ENCODE assay signal across 11 cellular contexts in genomic region chr18:57631697-57632096, GRCh38. TPM values are rescaled to one million over a fixed set of nuclear protein-coding genes. Genes with fewer than 3 reads are reported as not detected.
A peak's percentile ranks its signal among the peaks of the same experiment; 100 is the strongest.
DNase-seq lines count a peak whose midpoint lies in the region; ATAC-seq and TF ChIP-seq lines count a peak whose summit lies in the region.
"Had no signal": no experiment of that assay in that cellular context is flagged by ENCODE, and none has a peak within 500 bp of the region (broad histone marks: within the 10 kb centered on the region; RNA-seq: fewer than 3 reads in every experiment).

No MANE protein-coding gene starts in this region.

- H3K9me3 Mint-ChIP-seq in activated CD4-positive, alpha-beta T cell treated with anti-CD3 and anti-CD28 coated beads, Interleukin-2, amount 10 ng/mL, durations not matched to agents 7 days and 5 days, result no peaks in the 10 kb centered on the region
- no peaks in the 10 kb centered on the region for H3K9me3 Mint-ChIP-seq in activated naive CD8-positive, alpha-beta T cell treated with anti-CD3 and anti-CD28 coated beads for 36 hours

- peaks cover 19% of the 10 kb centered on the region for H3K4me1 Mint-ChIP-seq in activated CD4-positive, alpha-beta T cell treated with anti-CD3 and anti-CD28 coated beads, Interleukin-2, amount 10 ng/mL, durations not matched to agents 7 days and 5 days
- H3K4me1 Mint-ChIP-seq in activated naive CD8-positive, alpha-beta T cell treated with anti-CD3 and anti-CD28 coated beads for 36 hours, result peaks cover 25% of the 10 kb centered on the region

- no peaks in the 10 kb centered on the region for H3K27me3 ChIP-seq in osteoblast (ENCODE audit: insufficient read depth, low read length)
- H3K27me3 ChIP-seq: right lobe of liver, tibial nerve had no signal

- peaks cover 8% of the 10 kb centered on the region for H3K36me3 Mint-ChIP-seq in activated CD4-positive, alpha-beta T cell treated with anti-CD3 and anti-CD28 coated beads, Interleukin-2, amount 10 ng/mL, durations not matched to agents 7 days and 5 days (ENCODE audit: low read depth)
- peaks cover 8% of the 10 kb centered on the region for H3K36me3 Mint-ChIP-seq in activated naive CD8-positive, alpha-beta T cell treated with anti-CD3 and anti-CD28 coated beads for 36 hours

- no peaks in the 10 kb centered on the region for H4K20me1 ChIP-seq in osteoblast (ENCODE audit: insufficient read depth, low read length)

- H3K36me3 ChIP-seq in osteoblast (ENCODE audit: insufficient read depth, low read length), result no peaks in the 10 kb centered on the region
- H3K36me3 ChIP-seq: right lobe of liver, tibial nerve had no signal

- ATAC-seq in GM21381 (IDR thresholded peaks at IDR 0.05; ENCODE audit: unreplicated experiment), result peak; percentile 6
- no peak for ATAC-seq in HG03521 (IDR thresholded peaks at IDR 0.05; ENCODE audit: unreplicated experiment)

- TF ChIP-seq CTCF in osteoblast (IDR thresholded peaks at IDR 0.05; ENCODE audit: extremely low read depth, low read depth, low read length), result no peak

- H3K4me1 ChIP-seq in osteoblast (ENCODE audit: insufficient read depth, low read length), result peaks cover 18% of the 10 kb centered on the region

- POLR2A ChIA-PET in activated CD4-positive, alpha-beta T cell treated with anti-CD3 and anti-CD28 coated beads, Interleukin-2, amount 10 ng/mL, durations not matched to agents 7 days and 5 days (lab: Charles Lee), result interaction anchor here (1.2 kb wide), 1 partner anchor 10 kb away, joined by 5 read pairs; the partner anchor contains the start of gene NARS1

- no peak for DNase-seq in activated CD4-positive, alpha-beta T cell treated with anti-CD3 and anti-CD28 coated beads, Interleukin-2, amount 10 ng/mL, durations not matched to agents 7 days and 5 days
- no peak for DNase-seq in activated CD4-positive, alpha-beta T cell treated with anti-CD3 and anti-CD28 coated beads, Interleukin-2, amount 50 U/mL, for 1 hour
- DNase-seq in activated naive CD8-positive, alpha-beta T cell treated with anti-CD3 and anti-CD28 coated beads for 36 hours, result no peak
- no peak for DNase-seq in osteoblast (ENCODE audit: insufficient read length, low spot score, missing footprints)
- no peak for DNase-seq in kidney glomerular epithelial cell (lab: John Stamatoyannopoulos, UW)
- no peak for DNase-seq in NCI-H526 treated with DMSO at 0.1 percent for 48 hours (lab: John Stamatoyannopoulos, UW)
- DNase-seq: NCI-H526, right lobe of liver had no signal

- no peak overlapping the region for H3K27ac Mint-ChIP-seq in activated CD4-positive, alpha-beta T cell treated with anti-CD3 and anti-CD28 coated beads, Interleukin-2, amount 10 ng/mL, durations not matched to agents 7 days and 5 days
- H3K27ac Mint-ChIP-seq in activated naive CD8-positive, alpha-beta T cell treated with anti-CD3 and anti-CD28 coated beads for 36 hours, result no peak overlapping the region

- H3K4me3 ChIP-seq in osteoblast (ENCODE audit: insufficient read depth, low read length), result no peak overlapping the region

- no peaks in the 10 kb centered on the region for H3K79me2 ChIP-seq in osteoblast (ENCODE audit: insufficient read depth, low read length)

- no peaks in the 10 kb centered on the region for H3K9me3 ChIP-seq in osteoblast (ENCODE audit: low read depth, low read length)
- H3K9me3 ChIP-seq: right lobe of liver, tibial nerve had no signal

- CTCF ChIA-PET in activated CD4-positive, alpha-beta T cell treated with anti-CD3 and anti-CD28 coated beads, Interleukin-2, amount 10 ng/mL, durations not matched to agents 7 days and 5 days (lab: Charles Lee), result interaction anchor here (0.9 kb wide), 1 partner anchor 182 kb away, joined by 3 read pairs; no protein-coding TSS in a partner anchor

- H3K27ac ChIP-seq in osteoblast (ENCODE audit: low read depth, low read length), result no peak overlapping the region
- H3K27ac ChIP-seq: right lobe of liver had no signal

- H3K4me2 ChIP-seq in osteoblast (ENCODE audit: insufficient read depth, low read length), result peak overlapping the region; percentile 87

- H3K27me3 Mint-ChIP-seq in activated CD4-positive, alpha-beta T cell treated with anti-CD3 and anti-CD28 coated beads, Interleukin-2, amount 10 ng/mL, durations not matched to agents 7 days and 5 days, result no peaks in the 10 kb centered on the region
- H3K27me3 Mint-ChIP-seq in activated naive CD8-positive, alpha-beta T cell treated with anti-CD3 and anti-CD28 coated beads for 36 hours, result no peaks in the 10 kb centered on the region

- peak overlapping the region; percentile 98 for H3K4me3 Mint-ChIP-seq in activated CD4-positive, alpha-beta T cell treated with anti-CD3 and anti-CD28 coated beads, Interleukin-2, amount 10 ng/mL, durations not matched to agents 7 days and 5 days
- H3K4me3 Mint-ChIP-seq in activated naive CD8-positive, alpha-beta T cell treated with anti-CD3 and anti-CD28 coated beads for 36 hours, result peak overlapping the region; percentile 29

- no peak overlapping the region for H2AFZ ChIP-seq in osteoblast (ENCODE audit: low read length)

RNA-seq across cellular contexts. Expression of gene NARS1, which starts 10.1 kb away (rescaled TPM):
- 10 to 100 TPM; 71.7 to 84.7 TPM for total RNA-seq in activated CD4-positive, alpha-beta T cell treated with anti-CD3 and anti-CD28 coated beads, Interleukin-2, amount 10 ng/mL, durations not matched to agents 7 days and 5 days
- 100 to 1,000 TPM; 143 to 144 TPM for total RNA-seq in activated naive CD8-positive, alpha-beta T cell treated with anti-CD3 and anti-CD28 coated beads for 36 hours
- total RNA-seq in osteoblast, result 190 and 222 TPM in 2 replicates

RNA-seq across cellular contexts. Expression of gene FECH, which starts 45.2 kb away (rescaled TPM):
- total RNA-seq in activated CD4-positive, alpha-beta T cell treated with anti-CD3 and anti-CD28 coated beads, Interleukin-2, amount 10 ng/mL, durations not matched to agents 7 days and 5 days, result 10 to 100 TPM; 18.7 to 23.1 TPM
- 10 to 100 TPM; 33.4 to 33.7 TPM for total RNA-seq in activated naive CD8-positive, alpha-beta T cell treated with anti-CD3 and anti-CD28 coated beads for 36 hours
- 32.2 and 38.0 TPM in 2 replicates for total RNA-seq in osteoblast
